ENCODE assay signal across 31 cellular contexts in genomic region chr12:52726451-52726850, GRCh38. TPM values are rescaled to one million over a fixed set of nuclear protein-coding genes. Genes with fewer than 3 reads are reported as not detected.
"Had no signal": no experiment of that assay in that cellular context is flagged by ENCODE, and none has a peak within 500 bp of the region (broad histone marks: within the 10 kb centered on the region; RNA-seq: fewer than 3 reads in every experiment).

No MANE protein-coding gene starts in this region.

- H3K4me3 ChIP-seq: colonic mucosa, esophagus squamous epithelium, gastrocnemius medialis, heart right ventricle, left lung, lower lobe of right lung had no signal

- H3K4me1 Mint-ChIP-seq: endodermal cell had no signal

- H3K9me3 Mint-ChIP-seq: dendritic cell treated with granulocyte-macrophage colony-stimulating factor and Interleukin-4, amounts not matched to agents 40 ng/mL and 50 ng/mL, for 4 days; effector memory CD8-positive, alpha-beta T cell; endodermal cell had no signal

- ATAC-seq: effector memory CD8-positive, alpha-beta T cell; gastrocnemius medialis; heart right ventricle; left cardiac atrium; left lung; left ventricle myocardium superior; lower lobe of right lung; naive thymus-derived CD4-positive, alpha-beta T cell had no signal

- H3K36me3 Mint-ChIP-seq: naive thymus-derived CD4-positive, alpha-beta T cell had no signal

- H3K9me3 ChIP-seq: colonic mucosa, esophagus squamous epithelium, gastrocnemius medialis, heart right ventricle, left lung, lower lobe of right lung had no signal

- H3K27me3 ChIP-seq: colonic mucosa, gastrocnemius medialis had no signal

- H3K36me3 ChIP-seq: colonic mucosa, esophagus squamous epithelium, gastrocnemius medialis, heart right ventricle, left lung, lower lobe of right lung had no signal

- DNase-seq: colonic mucosa; cortex of kidney; effector CD8-positive, alpha-beta T cell; effector memory CD8-positive, alpha-beta T cell; endodermal cell; esophagus squamous epithelium; foreskin fibroblast; foreskin melanocyte; gastrocnemius medialis; glutamatergic neuron; head of caudate nucleus; heart right ventricle; hippocampal formation; left cardiac atrium; left lung; left ventricle myocardium superior; lower lobe of right lung; mesenchymal stem cell; midbrain; naive thymus-derived CD4-positive, alpha-beta T cell had no signal

- H3K4me1 ChIP-seq: colonic mucosa, esophagus squamous epithelium, gastrocnemius medialis, heart right ventricle, left lung, lower lobe of right lung had no signal

- H3K27ac ChIP-seq: colonic mucosa, esophagus squamous epithelium, gastrocnemius medialis, heart right ventricle, left lung, lower lobe of right lung had no signal

- H3K27ac Mint-ChIP-seq: dendritic cell treated with granulocyte-macrophage colony-stimulating factor and Interleukin-4, amounts not matched to agents 40 ng/mL and 50 ng/mL, for 4 days; effector memory CD8-positive, alpha-beta T cell; endodermal cell had no signal

- H3K4me3 Mint-ChIP-seq: dendritic cell treated with granulocyte-macrophage colony-stimulating factor and Interleukin-4, amounts not matched to agents 40 ng/mL and 50 ng/mL, for 4 days; effector memory CD8-positive, alpha-beta T cell; endodermal cell; naive thymus-derived CD4-positive, alpha-beta T cell had no signal

RNA-seq across cellular contexts. Expression of gene KRT77, which starts 23.1 kb away (rescaled TPM):
- total RNA-seq: colonic mucosa, dermis microvascular lymphatic vessel endothelial cell, endodermal cell, epithelial cell of proximal tubule, esophagus squamous epithelium, gastrocnemius medialis, glomerular endothelial cell, kidney epithelial cell, left cardiac atrium, left lung, left ventricle myocardium superior, lower lobe of right lung, lung microvascular endothelial cell, mesenteric fat pad, mononuclear cell, mucosa of gallbladder had no signal
- polyA plus RNA-seq: heart right ventricle had no signal

RNA-seq across cellular contexts. Expression of gene KRT1, which starts 46.2 kb away (rescaled TPM):
- total RNA-seq: dermis microvascular lymphatic vessel endothelial cell, endodermal cell, epithelial cell of proximal tubule, gastrocnemius medialis, glomerular endothelial cell, heart right ventricle, kidney epithelial cell, lung microvascular endothelial cell, mesenteric fat pad had no signal
- polyA plus RNA-seq: heart right ventricle had no signal

RNA-seq across cellular contexts. Expression of gene KRT76, which starts 50.7 kb away (rescaled TPM):
- total RNA-seq: colonic mucosa; dermis microvascular lymphatic vessel endothelial cell; endodermal cell; epithelial cell of proximal tubule; esophagus squamous epithelium; gastrocnemius medialis; glomerular endothelial cell; heart right ventricle; kidney epithelial cell; left cardiac atrium; left lung; left ventricle myocardium superior; lower leg skin; lower lobe of right lung; lung microvascular endothelial cell; mesenteric fat pad; mononuclear cell; mucosa of gallbladder; naive thymus-derived CD4-positive, alpha-beta T cell had no signal
- polyA plus RNA-seq: heart right ventricle; keratinocyte; naive thymus-derived CD4-positive, alpha-beta T cell had no signal
